In the genomic region with DNA sequence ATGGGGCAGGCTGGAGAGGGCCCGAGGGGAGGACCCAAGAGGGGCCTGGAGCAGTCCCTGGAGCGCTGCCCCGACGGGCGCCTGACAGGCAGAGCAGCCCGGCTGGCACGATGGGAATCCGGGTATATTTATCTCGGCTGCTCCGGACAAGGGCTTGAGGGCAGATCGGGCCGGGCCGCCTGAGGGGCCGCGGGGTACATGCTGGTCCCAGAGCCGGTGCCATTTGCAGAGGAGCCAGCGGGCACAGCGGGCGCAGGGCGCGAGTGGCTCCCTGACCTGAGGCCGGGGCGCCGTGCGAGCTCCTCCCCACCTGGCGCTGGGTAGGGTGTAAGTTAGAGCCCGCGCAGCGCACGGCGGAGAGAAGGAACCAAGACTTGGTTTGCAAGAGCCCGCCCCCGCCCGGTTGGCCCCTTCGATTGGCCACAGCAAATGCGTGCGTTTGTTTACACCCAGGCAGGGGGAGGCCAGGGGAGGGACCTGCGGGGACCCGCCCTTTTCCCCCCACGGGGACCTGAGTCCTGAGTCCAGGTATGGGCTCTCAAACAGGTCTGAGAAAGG, we compare ENCODE assay signal across 8 cellular contexts. TPM values are rescaled to one million over a fixed set of nuclear protein-coding genes. Genes with fewer than 3 reads are reported as not detected.
DNase-seq lines count a peak whose midpoint lies in the region; ATAC-seq and TF ChIP-seq lines count a peak whose summit lies in the region.

No MANE protein-coding gene starts in this region.

- peak overlapping the region; percentile 3 for H2BK5ac ChIP-seq in trophoblast cell (ENCODE audit: low read depth, low read length, poor library complexity)

- H3K4me3 ChIP-seq in HUES64 (ENCODE audit: low read length): peak overlapping the region; percentile 66
- no peak overlapping the region for H3K4me3 ChIP-seq in trophoblast cell (ENCODE audit: low read depth, low read length)

- no peak overlapping the region for H3K14ac ChIP-seq in trophoblast cell (ENCODE audit: low read length)

- H4K8ac ChIP-seq in trophoblast cell (ENCODE audit: low read depth, low read length): no peak overlapping the region

- 1% methylated on average over 40 of the region's 40 CpGs for WGBS in HUES64
- no CpG with 5 or more reads among the region's 40 CpGs for WGBS in trophoblast cell (ENCODE audit: extremely low coverage, insufficient coverage, insufficient read length)

- peaks cover 2% of the 10 kb centered on the region; the same call in 1 of the 2 replicates for H3K4me1 Mint-ChIP-seq in WTC11

- peaks cover 5% of the 10 kb centered on the region; the same call in 1 of the 2 replicates for H3K4me1 ChIP-seq in HUES64 (ENCODE audit: insufficient read depth, low read length)
- no peaks in the 10 kb centered on the region for H3K4me1 ChIP-seq in foreskin keratinocyte
- H3K4me1 ChIP-seq in trophoblast cell (ENCODE audit: control insufficient read depth in 1 of 2, insufficient read depth in 2 of 2, low read length in 2 of 2): peaks cover 9 to 14% of the 10 kb centered on the region in 2 experiments

- no peaks in the 10 kb centered on the region for H3K9me3 Mint-ChIP-seq in WTC11

- H3K79me1 ChIP-seq in trophoblast cell (ENCODE audit: low read length): no peaks in the 10 kb centered on the region

- H3K4ac ChIP-seq in trophoblast cell (ENCODE audit: low read depth, low read length): no peak overlapping the region

- CTCF ChIA-PET in WTC11 (lab: Charles Lee) (interaction anchor here (0.5 to 6.1 kb wide), 10 partner anchors 8 to 85 kb away, joined by 3 to 133 read pairs (median 12); partner anchors contain the start of gene GNAT1), GM10248 (lab: Yijun Ruan, JAX) (interaction anchor here (6.2 kb wide), 1 partner anchor 13 kb away, joined by 40 read pairs; the partner anchor contains the start of gene GNAT1)

- H4K12ac ChIP-seq in trophoblast cell (ENCODE audit: low read depth, low read length): no peak overlapping the region

- DNase-seq in WTC11 (ENCODE audit: low spot score) (peak; percentile 87), foreskin keratinocyte (peak in 1 of 2 donors; percentile 6), trophoblast cell (peak in 1 of 2 donors; percentile 31), GM10248 (ENCODE audit: extremely low spot score) (no peak), middle frontal gyrus (ENCODE audit: extremely low spot score, low spot score) (no peak)
- DNase-seq in central memory CD4-positive, alpha-beta T cell: no peak

- TF ChIP-seq CTCF in WTC11 (IDR thresholded peaks at IDR 0.05) (no peak), foreskin keratinocyte (conservative IDR thresholded peaks at IDR 0.05) (no peak), GM10248 (IDR thresholded peaks at IDR 0.05; ENCODE audit: control extremely low read depth, extremely low read depth, low read depth, missing control alignments) (no peak)

- no peak overlapping the region for H3K18ac ChIP-seq in trophoblast cell (ENCODE audit: low read length)

- ATAC-seq in WTC11 (peak; percentile 70), foreskin keratinocyte (peak; percentile 42), GM18517 (IDR thresholded peaks at IDR 0.05; ENCODE audit: unreplicated experiment) (no peak)

- no peak overlapping the region for H3K27ac Mint-ChIP-seq in WTC11

- POLR2A ChIA-PET in WTC11 (lab: Charles Lee): interaction anchor here (0.9 to 2.9 kb wide), 2 partner anchors 11 kb away, joined by 3 to 11 read pairs; no protein-coding TSS in a partner anchor
- POLR2A ChIA-PET in GM10248 (lab: Yijun Ruan, JAX): no interaction called here

- H3K9ac ChIP-seq in HUES64 (ENCODE audit: low read depth, low read length) (no peak overlapping the region), trophoblast cell (ENCODE audit: low read length) (no peak overlapping the region)

- H2BK120ac ChIP-seq in trophoblast cell (ENCODE audit: insufficient read depth, low read length, poor library complexity): no peak overlapping the region

- no peak overlapping the region for H2AK5ac ChIP-seq in trophoblast cell (ENCODE audit: low read length)

- no peaks in the 10 kb centered on the region for H3K36me3 Mint-ChIP-seq in WTC11

- H3K79me2 ChIP-seq in trophoblast cell (ENCODE audit: control insufficient read depth, insufficient read depth, low read length, poor library complexity): peaks cover 2% of the 10 kb centered on the region

- no peaks in the 10 kb centered on the region for H3K36me3 ChIP-seq in HUES64 (ENCODE audit: insufficient read depth, low read length)
- no peaks in the 10 kb centered on the region for H3K36me3 ChIP-seq in trophoblast cell (ENCODE audit: control insufficient read depth in 1 of 2, insufficient read depth in 2 of 2, low read length in 2 of 2)

- no peak overlapping the region for H3K23ac ChIP-seq in trophoblast cell (ENCODE audit: low read length)

- peaks cover 38% of the 10 kb centered on the region for H3K27me3 Mint-ChIP-seq in WTC11 (ENCODE audit: low read depth)

- H3K27ac ChIP-seq in HUES64 (ENCODE audit: low read depth, low read length): no peak overlapping the region
- H3K27ac ChIP-seq in foreskin keratinocyte: no peak overlapping the region
- H3K27ac ChIP-seq in trophoblast cell (ENCODE audit: low read depth, low read length): no peak overlapping the region

- H3K4me2 ChIP-seq in trophoblast cell (ENCODE audit: low read length): peak overlapping the region; percentile 75

- H3K4me3 Mint-ChIP-seq in WTC11: peak overlapping the region; percentile 67

- H2AFZ ChIP-seq in trophoblast cell (ENCODE audit: insufficient read depth, low read length, poor library complexity): peak overlapping the region; percentile 27

- H3K9me3 ChIP-seq in HUES64 (ENCODE audit: insufficient read depth, low read depth, low read length) (no peaks in the 10 kb centered on the region), trophoblast cell (ENCODE audit: insufficient read depth, low read depth, low read length) (peaks cover 3% of the 10 kb centered on the region)

- H4K91ac ChIP-seq in trophoblast cell (ENCODE audit: low read depth, low read length): no peak overlapping the region

- H3K27me3 ChIP-seq in HUES64 (ENCODE audit: insufficient read depth, low read length) (peaks cover 37% of the 10 kb centered on the region), foreskin keratinocyte (peaks cover 68% of the 10 kb centered on the region), trophoblast cell (ENCODE audit: insufficient read depth, low read length) (peaks cover 22% of the 10 kb centered on the region)

- no peak overlapping the region for H2BK12ac ChIP-seq in trophoblast cell (ENCODE audit: low read length)

TF ChIP-seq in WTC11, 78 proteins besides CTCF, POLR2A, EP300 and RAD21:
- TF ChIP-seq NR2C2 (CRISPR knock-in tag; IDR thresholded peaks at IDR 0.05) (no peak), FOXK1 (CRISPR knock-in tag; IDR thresholded peaks at IDR 0.05) (peak; percentile 84), MAX (CRISPR knock-in tag; IDR thresholded peaks at IDR 0.05) (peak; percentile 28; the same call in 1 of the 2 replicates), USF2 (CRISPR knock-in tag; IDR thresholded peaks at IDR 0.05) (no peak), ESRRA (CRISPR knock-in tag; IDR thresholded peaks at IDR 0.05; ENCODE audit: borderline replicate concordance) (no peak), EMX1 (CRISPR knock-in tag; IDR thresholded peaks at IDR 0.05) (no peak), OVOL2 (CRISPR knock-in tag; IDR thresholded peaks at IDR 0.05; ENCODE audit: borderline replicate concordance) (no peak), MXD4 (CRISPR knock-in tag; IDR thresholded peaks at IDR 0.05; ENCODE audit: borderline replicate concordance) (no peak)

RNA-seq across cellular contexts. Expression of gene SLC38A3, which starts 0.7 kb away (rescaled TPM):
- polyA plus RNA-seq in HUES64 (2013, experiment 1 of 2): 0.60 TPM
- 0.95 TPM for polyA plus RNA-seq in HUES64 (2013, experiment 2 of 2)
- total RNA-seq in WTC11 (2021): 0.90 to 1.6 TPM (median 1.3 TPM) in 3 replicates
- not detected in 2 replicates for total RNA-seq in foreskin keratinocyte
- 0.09 TPM in 1 of 2 replicates, not detected in the other for polyA plus RNA-seq in foreskin keratinocyte
- 85.8 and 92.3 TPM in 2 replicates for polyA plus RNA-seq in trophoblast cell (2013)

RNA-seq across cellular contexts. Expression of gene GNAT1, which starts 14.4 kb away (rescaled TPM):
- polyA plus RNA-seq in HUES64 (2013, experiment 1 of 2): not detected
- not detected for polyA plus RNA-seq in HUES64 (2013, experiment 2 of 2)
- total RNA-seq in WTC11 (2021): 0.13 to 0.39 TPM (median 0.14 TPM) in 3 replicates
- total RNA-seq in foreskin keratinocyte: 0.03 TPM in 1 of 2 replicates, not detected in the other
- polyA plus RNA-seq in foreskin keratinocyte: not detected in 2 replicates
- not detected in 2 replicates for polyA plus RNA-seq in trophoblast cell (2013)

RNA-seq across cellular contexts. Expression of gene GNAI2, which starts 30.2 kb away (rescaled TPM):
- polyA plus RNA-seq in HUES64 (2013, experiment 1 of 2): 197 TPM
- 225 TPM for polyA plus RNA-seq in HUES64 (2013, experiment 2 of 2)
- 181 to 185 TPM (median 185 TPM) in 3 replicates for total RNA-seq in WTC11 (2021)
- total RNA-seq in foreskin keratinocyte: 242 and 258 TPM in 2 replicates
- 243 and 258 TPM in 2 replicates for polyA plus RNA-seq in foreskin keratinocyte
- polyA plus RNA-seq in trophoblast cell (2013): 191 and 192 TPM in 2 replicates

RNA-seq across cellular contexts. Expression of gene SEMA3F, which starts 50.7 kb away (rescaled TPM):
- polyA plus RNA-seq in HUES64 (2013, experiment 1 of 2): 15.5 TPM
- polyA plus RNA-seq in HUES64 (2013, experiment 2 of 2): 28.2 TPM
- total RNA-seq in WTC11 (2021): 49.0 to 52.0 TPM (median 52.0 TPM) in 3 replicates
- 108 and 121 TPM in 2 replicates for total RNA-seq in foreskin keratinocyte
- polyA plus RNA-seq in foreskin keratinocyte: 94.2 and 98.4 TPM in 2 replicates
- 16.3 and 18.1 TPM in 2 replicates for polyA plus RNA-seq in trophoblast cell (2013)
